In the genomic region with DNA sequence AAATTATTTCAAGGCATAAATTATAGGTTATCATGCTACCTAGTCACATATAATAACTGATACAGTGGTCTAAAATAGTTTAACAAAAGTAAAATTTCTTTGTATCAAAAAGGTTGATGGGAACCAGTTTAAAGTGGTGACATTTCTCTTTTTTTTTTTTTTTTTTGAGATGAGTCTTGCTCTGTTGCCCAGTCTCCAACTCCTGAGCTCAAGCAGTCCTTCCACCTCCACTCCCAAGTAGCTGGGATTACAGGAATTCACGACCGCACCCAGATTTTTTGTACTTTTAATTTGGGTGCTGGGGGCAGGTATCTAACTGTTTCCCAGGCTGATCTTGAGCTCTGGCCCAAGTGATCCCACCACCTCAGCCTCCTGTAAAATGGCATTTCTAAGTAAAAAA, we compare ENCODE assay signal across 2 cellular contexts.
TF ChIP-seq lines count a peak whose summit lies in the region.

No MANE protein-coding gene starts in this region.

TF ChIP-seq in SK-N-SH, 30 proteins besides CTCF, POLR2A, EP300 and RAD21 (continued from another document):
- TF ChIP-seq, protein P1, sequence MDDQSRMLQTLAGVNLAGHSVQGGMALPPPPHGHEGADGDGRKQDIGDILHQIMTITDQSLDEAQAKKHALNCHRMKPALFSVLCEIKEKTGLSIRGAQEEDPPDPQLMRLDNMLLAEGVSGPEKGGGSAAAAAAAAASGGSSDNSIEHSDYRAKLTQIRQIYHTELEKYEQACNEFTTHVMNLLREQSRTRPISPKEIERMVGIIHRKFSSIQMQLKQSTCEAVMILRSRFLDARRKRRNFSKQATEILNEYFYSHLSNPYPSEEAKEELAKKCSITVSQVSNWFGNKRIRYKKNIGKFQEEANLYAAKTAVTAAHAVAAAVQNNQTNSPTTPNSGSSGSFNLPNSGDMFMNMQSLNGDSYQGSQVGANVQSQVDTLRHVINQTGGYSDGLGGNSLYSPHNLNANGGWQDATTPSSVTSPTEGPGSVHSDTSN (IDR thresholded peaks at IDR 0.05), result no peak
- TF ChIP-seq CHD2 (IDR thresholded peaks at IDR 0.05; ENCODE audit: low read length, partially characterized antibody) (no peak), ELF1 (IDR thresholded peaks at IDR 0.05) (no peak), MEF2A (IDR thresholded peaks at IDR 0.05; ENCODE audit: borderline replicate concordance, low read depth) (no peak), GATA2 (CRISPR knock-in tag; IDR thresholded peaks at IDR 0.05) (no peak), SIN3A (IDR thresholded peaks at IDR 0.05; ENCODE audit: borderline replicate concordance, low read depth, low read length) (no peak), FOXJ3 (CRISPR knock-in tag; IDR thresholded peaks at IDR 0.05) (no peak), SMC3 (IDR thresholded peaks at IDR 0.05; ENCODE audit: low read depth, low read length) (no peak), TEAD4 (IDR thresholded peaks at IDR 0.05; ENCODE audit: borderline replicate concordance, insufficient read depth) (no peak), FOSL2 (IDR thresholded peaks at IDR 0.05; ENCODE audit: borderline replicate concordance, low read depth) (no peak), EZH2phosphoT487 (IDR thresholded peaks at IDR 0.05; ENCODE audit: borderline replicate concordance, low read depth) (no peak)
- TF ChIP-seq, protein P2, sequence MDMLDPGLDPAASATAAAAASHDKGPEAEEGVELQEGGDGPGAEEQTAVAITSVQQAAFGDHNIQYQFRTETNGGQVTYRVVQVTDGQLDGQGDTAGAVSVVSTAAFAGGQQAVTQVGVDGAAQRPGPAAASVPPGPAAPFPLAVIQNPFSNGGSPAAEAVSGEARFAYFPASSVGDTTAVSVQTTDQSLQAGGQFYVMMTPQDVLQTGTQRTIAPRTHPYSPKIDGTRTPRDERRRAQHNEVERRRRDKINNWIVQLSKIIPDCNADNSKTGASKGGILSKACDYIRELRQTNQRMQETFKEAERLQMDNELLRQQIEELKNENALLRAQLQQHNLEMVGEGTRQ (IDR thresholded peaks at IDR 0.05; ENCODE audit: borderline replicate concordance, low read depth, low read length), result no peak
TF ChIP-seq in SK-N-SH: peak in this region for 0.

TF ChIP-seq in SK-N-SH treated with all-trans-retinoic acid at 6 μM for 48 hours, 23 proteins besides CTCF, POLR2A, EP300 and RAD21 (continued from another document):
- TF ChIP-seq ZFP3 (CRISPR knock-in tag; IDR thresholded peaks at IDR 0.05) (no peak), ZNF565 (CRISPR knock-in tag; conservative IDR thresholded peaks at IDR 0.05; ENCODE audit: low read depth) (no peak), ZNF70 (CRISPR knock-in tag; IDR thresholded peaks at IDR 0.05) (no peak), ZFP30 (CRISPR knock-in tag; IDR thresholded peaks at IDR 0.05) (no peak), CSDC2 (CRISPR knock-in tag; IDR thresholded peaks at IDR 0.05) (no peak), RARB (CRISPR knock-in tag; IDR thresholded peaks at IDR 0.05) (no peak), ZC3H10 (CRISPR knock-in tag; IDR thresholded peaks at IDR 0.05) (no peak)
